ENCODE assay signal across 8 cellular contexts in the genomic region with DNA sequence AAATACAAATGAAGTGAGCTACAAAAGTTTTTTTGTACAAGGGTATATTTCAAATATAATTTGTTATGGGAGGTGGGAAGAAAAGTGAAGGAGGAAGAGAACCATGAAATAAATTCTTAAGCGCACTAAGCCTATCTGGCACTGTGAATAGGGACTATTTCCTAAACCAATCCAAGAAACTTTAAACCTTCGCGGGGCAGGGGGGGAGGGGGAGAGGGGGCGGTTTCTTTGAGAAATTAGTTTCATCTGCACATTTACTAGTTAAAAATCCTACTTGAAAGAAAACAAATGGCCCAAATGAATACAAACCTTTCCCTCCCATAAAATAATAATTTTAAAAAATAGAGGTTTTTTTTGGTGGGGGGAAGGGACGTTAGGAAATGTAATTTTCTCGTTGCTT. TPM values are rescaled to one million over a fixed set of nuclear protein-coding genes. Genes with fewer than 3 reads are reported as not detected.
DNase-seq lines count a peak whose midpoint lies in the region; ATAC-seq, FAIRE-seq and TF ChIP-seq lines count a peak whose summit lies in the region.

No MANE protein-coding gene starts in this region.

- DNase-seq in NCI-H2107 treated with DMSO at 0.1 percent for 48 hours (lab: John Stamatoyannopoulos, UW; ENCODE audit: unreplicated experiment): peak; percentile 50
- DNase-seq in NCI-H2107 (lab: John Stamatoyannopoulos, UW): no peak
- DNase-seq in RKO (ENCODE audit: low spot score): peak; percentile 59
- no peak for DNase-seq in pancreas
- DNase-seq in activated CD4-positive, CD25-positive, alpha-beta regulatory T cell treated with anti-CD3 and anti-CD28 coated beads, Interleukin-2, amount 50 U/mL, for 72 hours: no peak

- no peaks in the 10 kb centered on the region for H3K9me3 ChIP-seq in esophagus (ENCODE audit: control insufficient read depth in 2 of 2, insufficient read depth in 1 of 2, low read depth in 1 of 2, low read length in 1 of 2)
- H3K9me3 ChIP-seq in pancreas: no peaks in the 10 kb centered on the region

- peak overlapping the region; percentile 52 to 87 for H3K4me3 ChIP-seq in esophagus (ENCODE audit: low read depth in 1 of 2, low read length in 2 of 2)
- peak overlapping the region; percentile 33 to 56 (median 42) for H3K4me3 ChIP-seq in pancreas

- WGBS in esophagus, 2 donors: 1 to 3% methylated on average over 6 of the region's 6 CpGs
- 0 to 2% methylated on average over 6 of the region's 6 CpGs for WGBS in pancreas, 2 donors

- H3K4me1 ChIP-seq in esophagus (ENCODE audit: control insufficient read depth in 2 of 2, insufficient read depth in 2 of 2, low read length in 1 of 2): no peaks in the 10 kb centered on the region
- H3K4me1 ChIP-seq in pancreas: peaks cover 0 to 27% (median 5%) of the 10 kb centered on the region in 3 donors

- H3K27me3 ChIP-seq in esophagus (ENCODE audit: control insufficient read depth in 1 of 2, insufficient read depth in 2 of 2, low read length in 2 of 2) (no peaks in the 10 kb centered on the region), pancreas (no peaks in the 10 kb centered on the region)

- peak; percentile 49 to 74 (median 57) for ATAC-seq in pancreas
- no peak for ATAC-seq in HG03159 (IDR thresholded peaks at IDR 0.05; ENCODE audit: unreplicated experiment)
- no peak for ATAC-seq in GM19397 (IDR thresholded peaks at IDR 0.05; ENCODE audit: unreplicated experiment)

- H3K36me3 ChIP-seq in esophagus (ENCODE audit: control insufficient read depth in 2 of 2, insufficient read depth in 2 of 2, low read length in 1 of 2) (no peaks in the 10 kb centered on the region), pancreas (peaks cover 0 to 17% (median 10%) of the 10 kb centered on the region in 3 donors)

- intact Hi-C loops in pancreas (cut with DNase I): no loop called here

- TF ChIP-seq CTCF in pancreas (IDR thresholded peaks at IDR 0.05): no peak

- FAIRE-seq in pancreas (lab: Jason Lieb, UNC): no peak

- H3K27ac ChIP-seq in esophagus (ENCODE audit: low read depth in 2 of 2, low read length in 1 of 2): peak overlapping the region; percentile 75 to 93
- peak overlapping the region; percentile 28 to 93 (median 80) for H3K27ac ChIP-seq in pancreas

RNA-seq across cellular contexts. Expression of a gene that starts 0.4 kb away (rescaled TPM):
- 10 to 100 TPM; 20.3 to 27.0 TPM for polyA plus RNA-seq in esophagus
- 10 to 100 TPM; 19.3 to 34.8 (median 27.7) TPM for total RNA-seq in pancreas
- polyA plus RNA-seq in pancreas: 10 to 100 TPM; 10.5 to 14.5 TPM

RNA-seq across cellular contexts. Expression of a gene that starts 24.1 kb away (rescaled TPM):
- polyA plus RNA-seq in esophagus (1 to 10 TPM in 1 of 2 donors, not detected in 1; 3.8 TPM), pancreas (under 1 TPM in 1 of 2 donors, not detected in 1; 0.08 TPM)
- total RNA-seq in pancreas: under 1 TPM in 2 of 6 donors, not detected in 4; 0.28 TPM

Comparison
In these comparisons a context has a peak if more than half of its experiments do, and no peak if none do; other contexts are left out.
1. DNase-seq: peak in NCI-H2107 treated with DMSO at 0.1 percent for 48 hours (single experiment) and RKO (single experiment); none in NCI-H2107 (single experiment), pancreas (0 of 6) and activated CD4-positive, CD25-positive, alpha-beta regulatory T cell treated with anti-CD3 and anti-CD28 coated beads, Interleukin-2, amount 50 U/mL, for 72 hours (single experiment).
2. ATAC-seq: peak in pancreas (4 of 4); none in HG03159 (single experiment) and GM19397 (single experiment).